ENCODE assay signal across 1 cellular context in genomic region chr2:29290293-29291052, GRCh38.
TF ChIP-seq lines count a peak whose summit lies in the region.

No MANE protein-coding gene starts in this region.

TF ChIP-seq in GM23338, 12 proteins besides CTCF, POLR2A, EP300 and RAD21:
- TF ChIP-seq, protein P1, sequence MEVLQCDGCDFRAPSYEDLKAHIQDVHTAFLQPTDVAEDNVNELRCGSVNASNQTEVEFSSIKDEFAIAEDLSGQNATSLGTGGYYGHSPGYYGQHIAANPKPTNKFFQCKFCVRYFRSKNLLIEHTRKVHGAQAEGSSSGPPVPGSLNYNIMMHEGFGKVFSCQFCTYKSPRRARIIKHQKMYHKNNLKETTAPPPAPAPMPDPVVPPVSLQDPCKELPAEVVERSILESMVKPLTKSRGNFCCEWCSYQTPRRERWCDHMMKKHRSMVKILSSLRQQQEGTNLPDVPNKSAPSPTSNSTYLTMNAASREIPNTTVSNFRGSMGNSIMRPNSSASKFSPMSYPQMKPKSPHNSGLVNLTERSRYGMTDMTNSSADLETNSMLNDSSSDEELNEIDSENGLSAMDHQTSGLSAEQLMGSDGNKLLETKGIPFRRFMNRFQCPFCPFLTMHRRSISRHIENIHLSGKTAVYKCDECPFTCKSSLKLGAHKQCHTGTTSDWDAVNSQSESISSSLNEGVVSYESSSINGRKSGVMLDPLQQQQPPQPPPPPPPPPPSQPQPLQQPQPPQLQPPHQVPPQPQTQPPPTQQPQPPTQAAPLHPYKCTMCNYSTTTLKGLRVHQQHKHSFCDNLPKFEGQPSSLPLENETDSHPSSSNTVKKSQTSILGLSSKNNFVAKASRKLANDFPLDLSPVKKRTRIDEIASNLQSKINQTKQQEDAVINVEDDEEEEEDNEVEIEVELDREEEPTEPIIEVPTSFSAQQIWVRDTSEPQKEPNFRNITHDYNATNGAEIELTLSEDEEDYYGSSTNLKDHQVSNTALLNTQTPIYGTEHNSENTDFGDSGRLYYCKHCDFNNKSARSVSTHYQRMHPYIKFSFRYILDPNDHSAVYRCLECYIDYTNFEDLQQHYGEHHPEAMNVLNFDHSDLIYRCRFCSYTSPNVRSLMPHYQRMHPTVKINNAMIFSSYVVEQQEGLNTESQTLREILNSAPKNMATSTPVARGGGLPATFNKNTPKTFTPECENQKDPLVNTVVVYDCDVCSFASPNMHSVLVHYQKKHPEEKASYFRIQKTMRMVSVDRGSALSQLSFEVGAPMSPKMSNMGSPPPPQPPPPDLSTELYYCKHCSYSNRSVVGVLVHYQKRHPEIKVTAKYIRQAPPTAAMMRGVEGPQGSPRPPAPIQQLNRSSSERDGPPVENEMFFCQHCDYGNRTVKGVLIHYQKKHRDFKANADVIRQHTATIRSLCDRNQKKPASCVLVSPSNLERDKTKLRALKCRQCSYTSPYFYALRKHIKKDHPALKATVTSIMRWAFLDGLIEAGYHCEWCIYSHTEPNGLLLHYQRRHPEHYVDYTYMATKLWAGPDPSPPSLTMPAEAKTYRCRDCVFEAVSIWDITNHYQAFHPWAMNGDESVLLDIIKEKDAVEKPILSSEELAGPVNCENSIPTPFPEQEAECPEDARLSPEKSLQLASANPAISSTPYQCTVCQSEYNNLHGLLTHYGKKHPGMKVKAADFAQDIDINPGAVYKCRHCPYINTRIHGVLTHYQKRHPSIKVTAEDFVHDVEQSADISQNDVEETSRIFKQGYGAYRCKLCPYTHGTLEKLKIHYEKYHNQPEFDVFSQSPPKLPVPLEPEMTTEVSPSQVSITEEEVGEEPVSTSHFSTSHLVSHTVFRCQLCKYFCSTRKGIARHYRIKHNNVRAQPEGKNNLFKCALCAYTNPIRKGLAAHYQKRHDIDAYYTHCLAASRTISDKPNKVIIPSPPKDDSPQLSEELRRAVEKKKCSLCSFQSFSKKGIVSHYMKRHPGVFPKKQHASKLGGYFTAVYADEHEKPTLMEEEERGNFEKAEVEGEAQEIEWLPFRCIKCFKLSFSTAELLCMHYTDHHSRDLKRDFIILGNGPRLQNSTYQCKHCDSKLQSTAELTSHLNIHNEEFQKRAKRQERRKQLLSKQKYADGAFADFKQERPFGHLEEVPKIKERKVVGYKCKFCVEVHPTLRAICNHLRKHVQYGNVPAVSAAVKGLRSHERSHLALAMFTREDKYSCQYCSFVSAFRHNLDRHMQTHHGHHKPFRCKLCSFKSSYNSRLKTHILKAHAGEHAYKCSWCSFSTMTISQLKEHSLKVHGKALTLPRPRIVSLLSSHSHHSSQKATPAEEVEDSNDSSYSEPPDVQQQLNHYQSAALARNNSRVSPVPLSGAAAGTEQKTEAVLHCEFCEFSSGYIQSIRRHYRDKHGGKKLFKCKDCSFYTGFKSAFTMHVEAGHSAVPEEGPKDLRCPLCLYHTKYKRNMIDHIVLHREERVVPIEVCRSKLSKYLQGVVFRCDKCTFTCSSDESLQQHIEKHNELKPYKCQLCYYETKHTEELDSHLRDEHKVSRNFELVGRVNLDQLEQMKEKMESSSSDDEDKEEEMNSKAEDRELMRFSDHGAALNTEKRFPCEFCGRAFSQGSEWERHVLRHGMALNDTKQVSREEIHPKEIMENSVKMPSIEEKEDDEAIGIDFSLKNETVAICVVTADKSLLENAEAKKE (CRISPR knock-in tag; IDR thresholded peaks at IDR 0.05) = peak; percentile 48; the same call in 1 of the 2 replicates
- TF ChIP-seq STAT1 (IDR thresholded peaks at IDR 0.05; ENCODE audit: unreplicated experiment) = no peak
